Comparison of ENCODE assay signal across 1 cellular context in genomic region chr11:67455054-67455453, GRCh38.
TF ChIP-seq lines count a peak whose summit lies in the region.

CABP4 (plus strand) TSS chr11:67455354; CDS start chr11:67455424, 70 bp downstream.

TF ChIP-seq in H1, 55 proteins besides CTCF, POLR2A, EP300 and RAD21:
- TF ChIP-seq KDM1A (IDR thresholded peaks at IDR 0.05; ENCODE audit: borderline replicate concordance, low read length) (no peak), BCL11A (IDR thresholded peaks at IDR 0.05; ENCODE audit: low read depth in 2 of 2, low read length in 2 of 2) (no peak), EZH2 (IDR thresholded peaks at IDR 0.05; ENCODE audit: low read depth, low read length, severe bottlenecking) (no peak), YY1 (IDR thresholded peaks at IDR 0.05; ENCODE audit: low read depth, low read length) (no peak), CHD1 (IDR thresholded peaks at IDR 0.05; ENCODE audit: low read depth, low read length) (no peak), GABPA (IDR thresholded peaks at IDR 0.05; ENCODE audit: borderline replicate concordance, insufficient read depth, low read length) (no peak), CBX5 (IDR thresholded peaks at IDR 0.05; ENCODE audit: low read depth, low read length) (no peak), KDM5A (IDR thresholded peaks at IDR 0.05; ENCODE audit: low read length) (no peak), SP2 (IDR thresholded peaks at IDR 0.05; ENCODE audit: low read length) (no peak), POU5F1 (IDR thresholded peaks at IDR 0.05; ENCODE audit: low read depth, low read length) (no peak), HDAC6 (IDR thresholded peaks at IDR 0.05; ENCODE audit: low read depth, low read length) (no peak), JUN (IDR thresholded peaks at IDR 0.05; ENCODE audit: low read depth, low read length) (no peak), JUND (IDR thresholded peaks at IDR 0.05; ENCODE audit: low read length) (no peak), SIRT6 (IDR thresholded peaks at IDR 0.05; ENCODE audit: low read length) (no peak), SP1 (IDR thresholded peaks at IDR 0.05; ENCODE audit: low read depth, low read length) (no peak), TBP (IDR thresholded peaks at IDR 0.05; ENCODE audit: low read depth, low read length) (no peak), CEBPB (IDR thresholded peaks at IDR 0.05; ENCODE audit: low read depth, low read length) (no peak)
TF ChIP-seq in H1: peak in this region for 0.
